Comparison of ENCODE assay signal across 9 cellular contexts in genomic region chr16:56357765-56358322, GRCh38.
A peak's percentile ranks its signal among the peaks of the same experiment; 100 is the strongest.
DNase-seq lines count a peak whose midpoint lies in the region; ATAC-seq and TF ChIP-seq lines count a peak whose summit lies in the region.
"Had no signal": no experiment of that assay in that cellular context is flagged by ENCODE, and none has a peak within 500 bp of the region (broad histone marks: within the 10 kb centered on the region; RNA-seq: fewer than 3 reads in every experiment).

No MANE protein-coding gene starts in this region.

- peak overlapping the region; percentile 78 for H2BK12ac ChIP-seq in neuronal stem cell (ENCODE audit: low read length)

- peaks cover 4% of the 10 kb centered on the region for H3K79me1 ChIP-seq in neuronal stem cell (ENCODE audit: low read depth, low read length)

- CTCF ChIA-PET in A673 (lab: Charles Lee) = no interaction called here

- H3K14ac ChIP-seq in neuronal stem cell (ENCODE audit: low read length) = peak overlapping the region; percentile 75

- H3K4me2 ChIP-seq in DND-41 (ENCODE audit: insufficient read depth, low read length) (no peak overlapping the region), OCI-LY3 (ENCODE audit: low read length) (peak overlapping the region; percentile 95), neuronal stem cell (ENCODE audit: insufficient read depth, low read length, poor library complexity, severe bottlenecking) (no peak overlapping the region)

- H3K9me3 ChIP-seq in DND-41 (ENCODE audit: insufficient read depth, low read length, severe bottlenecking) (no peaks in the 10 kb centered on the region), OCI-LY3 (ENCODE audit: insufficient read depth, low read length) (no peaks in the 10 kb centered on the region), neuronal stem cell (replicated peaks in 1 of 2; ENCODE audit: control insufficient read depth in 2 of 2, insufficient read depth in 1 of 2, low read depth in 1 of 2, low read length in 2 of 2) (no peaks in the 10 kb centered on the region), A673 (ENCODE audit: low read depth, low read length, poor library complexity, severe bottlenecking) (no peaks in the 10 kb centered on the region)

- peaks cover 15 to 20% of the 10 kb centered on the region in 2 donors for H3K4me1 Mint-ChIP-seq in effector memory CD8-positive, alpha-beta T cell (ENCODE audit: low read depth in 2 of 2)

- H3K9ac ChIP-seq in DND-41 (ENCODE audit: low read depth, low read length) (no peak overlapping the region), OCI-LY3 (ENCODE audit: low read length) (peak overlapping the region; percentile 81; the same call in 1 of the 2 replicates), neuronal stem cell (ENCODE audit: low read depth, low read length, poor library complexity) (no peak overlapping the region)

- no peak overlapping the region for H2BK120ac ChIP-seq in neuronal stem cell (ENCODE audit: low read depth, low read length)

- H3K9me3 Mint-ChIP-seq in effector memory CD8-positive, alpha-beta T cell = no peaks in the 10 kb centered on the region

- peak overlapping the region; percentile 57 to 86 for H3K4me3 Mint-ChIP-seq in effector memory CD8-positive, alpha-beta T cell

- peak overlapping the region; percentile 69 for H2BK5ac ChIP-seq in neuronal stem cell (ENCODE audit: low read length)

- BruUV-seq in A673 (replicated peaks; lab: Mats Ljungman, UMichigan) = no TSS peak

- H3K27me3 ChIP-seq in DND-41 (ENCODE audit: insufficient read depth, low read length, poor library complexity) = no peaks in the 10 kb centered on the region
- H3K27me3 ChIP-seq in OCI-LY3 (ENCODE audit: low read depth, low read length) = no peaks in the 10 kb centered on the region
- H3K27me3 ChIP-seq in neuronal stem cell (ENCODE audit: control insufficient read depth in 3 of 3, insufficient read depth in 3 of 3, low read depth in 1 of 3, low read length in 3 of 3) = no peaks in the 10 kb centered on the region
- H3K27me3 ChIP-seq in A673 (replicated peaks; ENCODE audit: insufficient read depth, low read depth, low read length, poor library complexity) = no peaks in the 10 kb centered on the region

- peak overlapping the region; percentile 97 for H3K18ac ChIP-seq in neuronal stem cell (ENCODE audit: low read length)

- H3K27me3 Mint-ChIP-seq in effector memory CD8-positive, alpha-beta T cell = no peaks in the 10 kb centered on the region

- H3K4me3 ChIP-seq in DND-41 (ENCODE audit: low read depth in 1 of 2, low read length in 2 of 2) (no peak overlapping the region), OCI-LY3 (ENCODE audit: low read length) (peak overlapping the region; percentile 78), neuronal stem cell (ENCODE audit: low read length in 2 of 2) (peak overlapping the region in 1 of 2 donors; percentile 7), A673 (ENCODE audit: low read depth, low read length, poor library complexity, severe bottlenecking) (no peak overlapping the region)

- H2AFZ ChIP-seq in DND-41 (ENCODE audit: low read depth, low read length) = no peak overlapping the region
- H2AFZ ChIP-seq in OCI-LY3 (ENCODE audit: low read depth, low read length) = peak overlapping the region; percentile 49; the same call in 1 of the 2 replicates
- H2AFZ ChIP-seq in neuronal stem cell (ENCODE audit: low read length) = peak overlapping the region; percentile 90

- peak overlapping the region; percentile 90 for H2AK5ac ChIP-seq in neuronal stem cell (ENCODE audit: low read depth, low read length)

- peaks cover 10% of the 10 kb centered on the region for H3K36me3 Mint-ChIP-seq in effector memory CD8-positive, alpha-beta T cell (ENCODE audit: insufficient read depth)

- peak overlapping the region; percentile 94 to 96 for H3K27ac Mint-ChIP-seq in effector memory CD8-positive, alpha-beta T cell

- peaks cover 24% of the 10 kb centered on the region for H3K36me3 ChIP-seq in DND-41 (ENCODE audit: insufficient read depth, low read length)
- H3K36me3 ChIP-seq in OCI-LY3 (replicated peaks; ENCODE audit: low read depth, low read length) = peaks cover 24% of the 10 kb centered on the region
- peaks cover 7 to 25% of the 10 kb centered on the region in 2 donors for H3K36me3 ChIP-seq in neuronal stem cell (replicated peaks in 1 of 2; ENCODE audit: control insufficient read depth in 2 of 2, insufficient read depth in 2 of 2, low read length in 2 of 2)
- H3K36me3 ChIP-seq in A673 (ENCODE audit: insufficient read depth, low read length, poor library complexity, severe bottlenecking) = no peaks in the 10 kb centered on the region

- ATAC-seq in DND-41 (ENCODE audit: insufficient read depth, low read depth) (no peak; the same call in 2 of the 3 replicates), HG02970 (IDR thresholded peaks at IDR 0.05; ENCODE audit: low FRiP score, unreplicated experiment) (no peak)
- ATAC-seq in effector memory CD8-positive, alpha-beta T cell (replicated peaks) = no peak

- H3K27ac ChIP-seq in DND-41 (ENCODE audit: low read length) = no peak overlapping the region
- H3K27ac ChIP-seq in OCI-LY3 (ENCODE audit: low read length) = peak overlapping the region; percentile 68
- no peak overlapping the region for H3K27ac ChIP-seq in neuronal stem cell (replicated peaks; ENCODE audit: low read length)
- no peak overlapping the region for H3K27ac ChIP-seq in A673 (ENCODE audit: low read depth, low read length, poor library complexity, severe bottlenecking)

- no peak overlapping the region for H4K91ac ChIP-seq in neuronal stem cell (ENCODE audit: low read depth, low read length, poor library complexity)

- TF ChIP-seq CTCF in DND-41 (IDR thresholded peaks at IDR 0.05; ENCODE audit: borderline replicate concordance, extremely low read depth, low read length, poor library complexity, severe bottlenecking) (peak; percentile 39), OCI-LY3 (IDR thresholded peaks at IDR 0.05; ENCODE audit: low read depth, low read length) (no peak), A673 (conservative IDR thresholded peaks at IDR 0.05; ENCODE audit: low read depth, low read length) (no peak)

- peak overlapping the region; percentile 94 for H2BK15ac ChIP-seq in neuronal stem cell (ENCODE audit: low read length)

- H4K20me1 ChIP-seq in DND-41 (ENCODE audit: insufficient read depth, low read length) = no peaks in the 10 kb centered on the region; the same call in 1 of the 2 replicates
- no peaks in the 10 kb centered on the region for H4K20me1 ChIP-seq in OCI-LY3 (ENCODE audit: insufficient read depth, low read length)

- POLR2A ChIA-PET in A673 (lab: Charles Lee; ENCODE audit: low non-redundant PET) = no interaction called here

- H3K4ac ChIP-seq in neuronal stem cell (ENCODE audit: low read length) = peak overlapping the region; percentile 97

- WGBS in neuronal stem cell (ENCODE audit: extremely low coverage in 2 of 2, insufficient read length in 2 of 2, insufficient replicate concordance in 1 of 2), 2 donors = no CpG with 5 or more reads among the region's 13 CpGs

- H4K8ac ChIP-seq in neuronal stem cell (ENCODE audit: low read depth, low read length) = no peak overlapping the region

- intact Hi-C loops in A673 (cut with micrococcal nuclease; ENCODE audit: unreplicated experiment) = no loop called here

- no peaks in the 10 kb centered on the region for H3K4me1 ChIP-seq in DND-41 (ENCODE audit: insufficient read depth, low read length)
- H3K4me1 ChIP-seq in OCI-LY3 (ENCODE audit: low read length) = peaks cover 23% of the 10 kb centered on the region
- H3K4me1 ChIP-seq in neuronal stem cell (ENCODE audit: control insufficient read depth in 2 of 2, insufficient read depth in 1 of 2, low read depth in 1 of 2, low read length in 2 of 2) = peaks cover 15 to 22% of the 10 kb centered on the region in 2 donors
- no peaks in the 10 kb centered on the region for H3K4me1 ChIP-seq in A673 (ENCODE audit: insufficient read depth, low read length, poor library complexity, severe bottlenecking)

- no peaks in the 10 kb centered on the region for H3K79me2 ChIP-seq in DND-41 (ENCODE audit: insufficient read depth, low read length)
- H3K79me2 ChIP-seq in OCI-LY3 (ENCODE audit: low read length) = no peaks in the 10 kb centered on the region

- DNase-seq in DND-41 = no peak
- DNase-seq in effector memory CD8-positive, alpha-beta T cell = no peak
- DNase-seq in neuronal stem cell (ENCODE audit: low spot score) = no peak
- no peak for DNase-seq in NCI-H524 (lab: John Stamatoyannopoulos, UW)
- DNase-seq in NK-92 (lab: John Stamatoyannopoulos, UW; ENCODE audit: unreplicated experiment) = no peak
- DNase-seq in A673 (ENCODE audit: low spot score) = no peak
- DNase-seq: NCI-H2029 had no signal

- peak overlapping the region; percentile 85 for H3K23ac ChIP-seq in neuronal stem cell (ENCODE audit: low read depth, low read length, poor library complexity)
